21 cellular contexts compared by ENCODE assay signal in the genomic region with DNA sequence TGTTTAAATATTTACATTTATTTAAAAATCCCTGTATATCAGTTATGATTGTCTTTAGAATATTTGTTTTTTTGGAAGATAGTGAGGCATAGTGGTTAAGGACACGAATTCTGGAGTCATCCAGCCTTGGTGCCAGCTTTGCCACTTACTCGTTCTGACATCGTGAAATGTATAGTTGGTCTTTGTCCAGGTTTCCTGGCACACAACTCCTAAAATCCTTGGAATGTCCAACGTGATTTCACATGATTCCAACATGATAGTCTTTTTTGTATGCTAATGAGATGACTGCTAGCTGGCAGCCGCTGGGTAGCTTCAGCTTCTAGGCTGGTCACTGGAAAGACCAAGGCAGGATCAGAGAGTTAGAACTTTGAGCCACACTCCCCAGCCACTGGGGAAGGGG.
DNase-seq lines count a peak whose midpoint lies in the region; ATAC-seq, FAIRE-seq and TF ChIP-seq lines count a peak whose summit lies in the region.
"Had no signal": no experiment of that assay in that cellular context is flagged by ENCODE, and none has a peak within 500 bp of the region (broad histone marks: within the 10 kb centered on the region; RNA-seq: fewer than 3 reads in every experiment).

No MANE protein-coding gene starts in this region.

- H3K4me3 ChIP-seq in MG63 (no peak overlapping the region), bronchial epithelial cell (ENCODE audit: low read depth, low read length) (no peak overlapping the region)
- H3K4me3 ChIP-seq: BLaER1, GM12878 had no signal

- H3K27me3 Mint-ChIP-seq in nephron progenitor cell (ENCODE audit: low read depth, poor library complexity) = no peaks in the 10 kb centered on the region

- no peaks in the 10 kb centered on the region for H3K27me3 ChIP-seq in MG63
- no peaks in the 10 kb centered on the region for H3K27me3 ChIP-seq in bronchial epithelial cell (ENCODE audit: control insufficient read depth, insufficient read depth, low read length)
- H3K27me3 ChIP-seq: BLaER1 had no signal

- FAIRE-seq in bronchial epithelial cell (lab: Jason Lieb, UNC) = peak; percentile 90
- FAIRE-seq: D721Med, GM12878, H1 had no signal

- H3K4me1 Mint-ChIP-seq in nephron progenitor cell = peaks cover 4% of the 10 kb centered on the region
- H3K4me1 Mint-ChIP-seq: B cell; CD4-positive, CD25-positive, alpha-beta regulatory T cell had no signal

- TF ChIP-seq CTCF in bronchial epithelial cell (IDR thresholded peaks at IDR 0.05; ENCODE audit: insufficient read depth, low read length, severe bottlenecking) = no peak
- TF ChIP-seq CTCF in nephron progenitor cell (IDR thresholded peaks at IDR 0.05) = no peak

- no peaks in the 10 kb centered on the region for H3K9me3 ChIP-seq in MG63
- H3K9me3 ChIP-seq: BLaER1, Caco-2 had no signal

- H3K27ac Mint-ChIP-seq in nephron progenitor cell = no peak overlapping the region
- H3K27ac Mint-ChIP-seq: B cell; CD4-positive, CD25-positive, alpha-beta regulatory T cell; CD8-positive, alpha-beta T cell had no signal

- H3K36me3 Mint-ChIP-seq in nephron progenitor cell (ENCODE audit: low read depth) = peaks cover 17% of the 10 kb centered on the region
- H3K36me3 Mint-ChIP-seq: CD4-positive, CD25-positive, alpha-beta regulatory T cell; CD8-positive, alpha-beta T cell had no signal

- H3K4me3 Mint-ChIP-seq in nephron progenitor cell = no peak overlapping the region
- H3K4me3 Mint-ChIP-seq: B cell; CD4-positive, CD25-positive, alpha-beta regulatory T cell; CD8-positive, alpha-beta T cell had no signal

- no peaks in the 10 kb centered on the region for H3K9me3 Mint-ChIP-seq in nephron progenitor cell
- H3K9me3 Mint-ChIP-seq: CD8-positive, alpha-beta T cell had no signal

- peak; percentile 40 for DNase-seq in MG63
- no peak for DNase-seq in bronchial epithelial cell (ENCODE audit: low read depth)
- peak; percentile 45 for DNase-seq in foreskin melanocyte
- no peak for DNase-seq in nephron progenitor cell
- no peak for DNase-seq in D341Med (ENCODE audit: low spot score)
- DNase-seq in Ammon's horn (ENCODE audit: low spot score) = no peak
- DNase-seq: Caco-2; CD4-positive, CD25-positive, alpha-beta regulatory T cell; CD8-positive, alpha-beta T cell; DMS 273 treated with DMSO at 0.1 percent for 48 hours; DMS79; EL; GDM1; H7; HCEC 1CT had no signal

- no peaks in the 10 kb centered on the region for H3K36me3 ChIP-seq in MG63
- no peaks in the 10 kb centered on the region for H3K36me3 ChIP-seq in bronchial epithelial cell (ENCODE audit: control insufficient read depth, insufficient read depth, low read length)
- H3K36me3 ChIP-seq: BLaER1 had no signal

- ATAC-seq in GM18858 (IDR thresholded peaks at IDR 0.05; ENCODE audit: unreplicated experiment) = no peak
- ATAC-seq: CD8-positive, alpha-beta T cell; GM12878 had no signal

Comparison
In these comparisons a context has a peak if more than half of its experiments do, and no peak if none do; other contexts are left out.
1. DNase-seq: peak in MG63 (single experiment) and foreskin melanocyte (single experiment); none in bronchial epithelial cell (single experiment), nephron progenitor cell (single experiment), D341Med (single experiment) and Ammon's horn (single experiment).